9 cellular contexts compared by ENCODE assay signal in genomic region chr9:35750256-35750531, GRCh38. TPM values are rescaled to one million over a fixed set of nuclear protein-coding genes. Genes with fewer than 3 reads are reported as not detected.
DNase-seq lines count a peak whose midpoint lies in the region; ATAC-seq and TF ChIP-seq lines count a peak whose summit lies in the region.
"Had no signal": no experiment of that assay in that cellular context is flagged by ENCODE, and none has a peak within 500 bp of the region (broad histone marks: within the 10 kb centered on the region; RNA-seq: fewer than 3 reads in every experiment).

No MANE protein-coding gene starts in this region.

- H3K4me3 Mint-ChIP-seq in activated T-helper 17 cell treated with anti-CD3 and anti-CD28 coated beads, Interleukin-2, amount 50 U/mL, for 72 hours: peak overlapping the region; percentile 92

- TF ChIP-seq CTCF in HEK293 (tag by site-specific recombination; IDR thresholded peaks at IDR 0.05) (no peak), hepatocyte (IDR thresholded peaks at IDR 0.05; ENCODE audit: poor library complexity) (no peak), spleen (IDR thresholded peaks at IDR 0.05 in 8 of 11, conservative IDR thresholded peaks at IDR 0.05 in 3 of 11) (no peak)

- H3K4me1 Mint-ChIP-seq in activated T-helper 17 cell treated with anti-CD3 and anti-CD28 coated beads, Interleukin-2, amount 50 U/mL, for 72 hours: peaks cover 39% of the 10 kb centered on the region

- no peaks in the 10 kb centered on the region for H3K27me3 Mint-ChIP-seq in activated T-helper 17 cell treated with anti-CD3 and anti-CD28 coated beads, Interleukin-2, amount 50 U/mL, for 72 hours

- H3K9me3 ChIP-seq in HEK293 (ENCODE audit: control insufficient read depth, insufficient read depth, low read depth, low read length): no peaks in the 10 kb centered on the region
- H3K9me3 ChIP-seq in hepatocyte (ENCODE audit: low read depth): no peaks in the 10 kb centered on the region
- no peaks in the 10 kb centered on the region for H3K9me3 ChIP-seq in spleen

- intact Hi-C loops in spleen (cut with DNase I; ENCODE audit: low total_unique reads): no loop called here

- CTCF ChIA-PET in HEK293 (lab: Yijun Ruan, JAX): interaction anchor here (0.8 to 1.9 kb wide), 5 partner anchors 12 to 19 kb away, joined by 3 to 5 read pairs (median 3); partner anchors contain the start of genes CREB3 and TLN1

- H2AFZ ChIP-seq in hepatocyte: no peak overlapping the region

- DNase-seq in hepatocyte (ENCODE audit: low spot score): no peak
- no peak for DNase-seq in spleen
- DNase-seq in AG08396 (ENCODE audit: low spot score): no peak
- no peak for DNase-seq in putamen (ENCODE audit: low spot score)
- no peak for DNase-seq in activated CD4-positive, CD25-positive, alpha-beta regulatory T cell treated with anti-CD3 and anti-CD28 coated beads, Interleukin-2, amount 50 U/mL, for 72 hours
- DNase-seq in KG1 (lab: John Stamatoyannopoulos, UW): no peak

- H3K4me2 ChIP-seq in hepatocyte: peak overlapping the region; percentile 95

- no peaks in the 10 kb centered on the region for H3K9me2 ChIP-seq in hepatocyte (replicated peaks; ENCODE audit: insufficient read depth)

- WGBS in hepatocyte (ENCODE audit: low lambda C conversion rate, missing lambda C conversion rate): 90% methylated on average over 4 of the region's 4 CpGs
- WGBS in spleen, 5 donors: 64 to 73% (median 68%) methylated on average over 4 of the region's 4 CpGs

- H3K4me3 ChIP-seq in HEK293 (ENCODE audit: low read depth, low read length) (peak overlapping the region; percentile 77; the same call in 1 of the 2 replicates), hepatocyte (peak overlapping the region; percentile 86), spleen (peak overlapping the region in 6 of 8 donors; percentile 69 to 96 (median 80))

- no peaks in the 10 kb centered on the region; the same call in 1 of the 2 replicates for H3K4me1 ChIP-seq in HEK293 (ENCODE audit: control insufficient read depth, insufficient read depth, low read length)
- H3K4me1 ChIP-seq in hepatocyte (ENCODE audit: insufficient read depth): peaks cover 23% of the 10 kb centered on the region
- H3K4me1 ChIP-seq in spleen: peaks cover 31 to 67% (median 48%) of the 10 kb centered on the region in 6 donors

- ATAC-seq in activated T-helper 17 cell treated with anti-CD3 and anti-CD28 coated beads, Interleukin-2, amount 50 U/mL, for 72 hours (replicated peaks): no peak

- H3K36me3 ChIP-seq in HEK293 (ENCODE audit: control insufficient read depth in 2 of 2, insufficient read depth in 1 of 2, low read length in 2 of 2) (peaks cover 5 to 68% of the 10 kb centered on the region in 2 experiments; a peak in 2 of 3 replicates), hepatocyte (replicated peaks; ENCODE audit: insufficient read depth, low read depth) (no peaks in the 10 kb centered on the region), spleen (peaks cover 0 to 58% (median 40%) of the 10 kb centered on the region in 6 donors)

- POLR2A ChIA-PET in HEK293 (lab: Yijun Ruan, JAX): interaction anchor here (0.7 to 6.2 kb wide), 6 partner anchors 9 to 157 kb away, joined by 3 to 73 read pairs (median 8); partner anchors contain the start of genes CCDC107, CREB3, RMRP and TLN1

- no peak for TF ChIP-seq POLR2A in spleen (IDR thresholded peaks at IDR 0.05)

- peak overlapping the region; percentile 91 for H3K27ac Mint-ChIP-seq in activated T-helper 17 cell treated with anti-CD3 and anti-CD28 coated beads, Interleukin-2, amount 50 U/mL, for 72 hours

- H3K9me3 Mint-ChIP-seq in activated T-helper 17 cell treated with anti-CD3 and anti-CD28 coated beads, Interleukin-2, amount 50 U/mL, for 72 hours: no peaks in the 10 kb centered on the region

- H3K36me3 Mint-ChIP-seq in activated T-helper 17 cell treated with anti-CD3 and anti-CD28 coated beads, Interleukin-2, amount 50 U/mL, for 72 hours (ENCODE audit: low read depth): peaks cover 60% of the 10 kb centered on the region

- no peaks in the 10 kb centered on the region for H3K27me3 ChIP-seq in hepatocyte
- H3K27me3 ChIP-seq in spleen (replicated peaks in 1 of 7): no peaks in the 10 kb centered on the region

- H3K27ac ChIP-seq in HEK293 (ENCODE audit: extremely low read depth, low read depth, low read length): no peak overlapping the region
- peak overlapping the region; percentile 97 for H3K27ac ChIP-seq in hepatocyte
- peak overlapping the region; percentile 89 to 99 (median 93) for H3K27ac ChIP-seq in spleen

- peaks cover 56% of the 10 kb centered on the region for H3K79me2 ChIP-seq in hepatocyte

- peaks cover 19% of the 10 kb centered on the region for H4K20me1 ChIP-seq in hepatocyte (ENCODE audit: insufficient read depth, poor library complexity, severe bottlenecking)

TF ChIP-seq in HEK293, 187 proteins besides CTCF, POLR2A, EP300 and RAD21 (continues in another document):
- TF ChIP-seq ZNF830 (tag by site-specific recombination; IDR thresholded peaks at IDR 0.05; ENCODE audit: low read depth) (no peak), SCRT1 (tag by site-specific recombination; IDR thresholded peaks at IDR 0.05; ENCODE audit: borderline replicate concordance) (no peak), ZFP3 (tag by site-specific recombination; IDR thresholded peaks at IDR 0.05; ENCODE audit: low read depth) (no peak), ZNF513 (tag by site-specific recombination; IDR thresholded peaks at IDR 0.05) (no peak), GLI4 (tag by site-specific recombination; IDR thresholded peaks at IDR 0.05) (no peak), ZNF214 (tag by site-specific recombination; IDR thresholded peaks at IDR 0.05; ENCODE audit: borderline replicate concordance) (no peak), HOXD13 (CRISPR knock-in tag; IDR thresholded peaks at IDR 0.05; ENCODE audit: borderline replicate concordance) (no peak)

RNA-seq across cellular contexts. Expression of gene RGP1, which starts 1.1 kb away (rescaled TPM):
- 10 to 100 TPM; 18.9 to 25.6 TPM for total RNA-seq in activated T-helper 17 cell treated with anti-CD3 and anti-CD28 coated beads, Interleukin-2, amount 50 U/mL, for 72 hours
- total RNA-seq in hepatocyte (17.1 and 19.3 TPM in 2 replicates), spleen (10 to 100 TPM; 19.7 to 29.2 (median 22.0) TPM)
- polyA plus RNA-seq in hepatocyte (11.2 and 11.4 TPM in 2 replicates), spleen (1 to 10 TPM; 2.2 to 9.5 (median 2.5) TPM)

RNA-seq across cellular contexts. Expression of gene GBA2, which starts 1.2 kb away (rescaled TPM):
- 10 to 100 TPM; 27.0 to 36.0 TPM for total RNA-seq in activated T-helper 17 cell treated with anti-CD3 and anti-CD28 coated beads, Interleukin-2, amount 50 U/mL, for 72 hours
- 58.5 and 60.5 TPM in 2 replicates for total RNA-seq in hepatocyte
- polyA plus RNA-seq in hepatocyte: 77.5 and 80.2 TPM in 2 replicates
- total RNA-seq in spleen: 100 to 1,000 TPM in 1 of 7 donors, 10 to 100 TPM in 6; 70.5 to 111 (median 74.3) TPM
- polyA plus RNA-seq in spleen: 10 to 100 TPM; 22.8 to 40.9 (median 37.9) TPM

RNA-seq across cellular contexts. Expression of gene MSMP, which starts 3.9 kb away (rescaled TPM):
- total RNA-seq in activated T-helper 17 cell treated with anti-CD3 and anti-CD28 coated beads, Interleukin-2, amount 50 U/mL, for 72 hours: not detected
- not detected in 2 replicates for total RNA-seq in hepatocyte
- not detected in 2 replicates for polyA plus RNA-seq in hepatocyte
- not detected for total RNA-seq in spleen
- 1 to 10 TPM in 1 of 3 donors, under 1 TPM in 2; 0.58 to 1.6 (median 0.63) TPM for polyA plus RNA-seq in spleen
- total RNA-seq: esophagus mucosa had no signal

RNA-seq across cellular contexts. Expression of gene CREB3, which starts 17.7 kb away (rescaled TPM):
- 10 to 100 TPM; 23.9 to 40.3 TPM for total RNA-seq in activated T-helper 17 cell treated with anti-CD3 and anti-CD28 coated beads, Interleukin-2, amount 50 U/mL, for 72 hours
- 54.6 and 69.6 TPM in 2 replicates for total RNA-seq in hepatocyte
- polyA plus RNA-seq in hepatocyte: 79.8 and 79.9 TPM in 2 replicates
- 10 to 100 TPM; 21.8 to 35.9 (median 26.0) TPM for total RNA-seq in spleen
- 10 to 100 TPM; 14.7 to 26.7 (median 20.9) TPM for polyA plus RNA-seq in spleen

RNA-seq across cellular contexts. Expression of gene TLN1, which starts 18.2 kb away (rescaled TPM):
- total RNA-seq in activated T-helper 17 cell treated with anti-CD3 and anti-CD28 coated beads, Interleukin-2, amount 50 U/mL, for 72 hours: 100 to 1,000 TPM; 293 to 458 TPM
- total RNA-seq in hepatocyte: 100 and 113 TPM in 2 replicates
- 70.5 and 73.4 TPM in 2 replicates for polyA plus RNA-seq in hepatocyte
- total RNA-seq in spleen: 100 to 1,000 TPM; 356 to 881 (median 592) TPM
- polyA plus RNA-seq in spleen: 100 to 1,000 TPM in 1 of 3 donors, 10 to 100 TPM in 2; 79.9 to 122 (median 95.5) TPM
